In genomic region chr1:167344605-167345385, GRCh38 we compare ENCODE assay signal across 2 cellular contexts.
TF ChIP-seq lines count a peak whose summit lies in the region.

No MANE protein-coding gene starts in this region.

TF ChIP-seq in WTC11, 78 proteins besides CTCF, POLR2A, EP300 and RAD21 (continues in another document):
- no peak for TF ChIP-seq E2F1 (CRISPR knock-in tag; IDR thresholded peaks at IDR 0.05)
- no peak for TF ChIP-seq PRDM15 (CRISPR knock-in tag; IDR thresholded peaks at IDR 0.05)
- no peak for TF ChIP-seq ZNF281 (CRISPR knock-in tag; IDR thresholded peaks at IDR 0.05)
- no peak for TF ChIP-seq RORB (CRISPR knock-in tag; IDR thresholded peaks at IDR 0.05)
- no peak for TF ChIP-seq HMGA2 (CRISPR knock-in tag; IDR thresholded peaks at IDR 0.05)
- TF ChIP-seq ZNF317 (CRISPR knock-in tag; IDR thresholded peaks at IDR 0.05; ENCODE audit: borderline replicate concordance, low read depth): no peak
- no peak for TF ChIP-seq HMGXB4 (CRISPR knock-in tag; IDR thresholded peaks at IDR 0.05)
- TF ChIP-seq TCF7 (CRISPR knock-in tag; IDR thresholded peaks at IDR 0.05; ENCODE audit: low read depth): no peak
- TF ChIP-seq ZNF263 (CRISPR knock-in tag; IDR thresholded peaks at IDR 0.05; ENCODE audit: low read depth): no peak
- no peak for TF ChIP-seq ZNF425 (CRISPR knock-in tag; conservative IDR thresholded peaks at IDR 0.05)
- TF ChIP-seq JUN (CRISPR knock-in tag; IDR thresholded peaks at IDR 0.05): no peak
- TF ChIP-seq ZNF138 (CRISPR knock-in tag; conservative IDR thresholded peaks at IDR 0.05): no peak
- no peak for TF ChIP-seq FOXJ3 (CRISPR knock-in tag; IDR thresholded peaks at IDR 0.05; ENCODE audit: borderline replicate concordance)

TF ChIP-seq in SK-N-SH treated with all-trans-retinoic acid at 6 μM for 48 hours, 23 proteins besides CTCF, POLR2A, EP300 and RAD21 (continued from another document):
- no peak for TF ChIP-seq CSRNP3 (CRISPR knock-in tag; IDR thresholded peaks at IDR 0.05)
- no peak for TF ChIP-seq ISL1 (CRISPR knock-in tag; IDR thresholded peaks at IDR 0.05)
- TF ChIP-seq RARB (CRISPR knock-in tag; IDR thresholded peaks at IDR 0.05): no peak
- no peak for TF ChIP-seq CSDC2 (CRISPR knock-in tag; IDR thresholded peaks at IDR 0.05)
- no peak for TF ChIP-seq GLIS3 (CRISPR knock-in tag; IDR thresholded peaks at IDR 0.05)
- no peak for TF ChIP-seq POU6F1 (CRISPR knock-in tag; IDR thresholded peaks at IDR 0.05; ENCODE audit: borderline replicate concordance, low read depth)
- no peak for TF ChIP-seq ZNF565 (CRISPR knock-in tag; conservative IDR thresholded peaks at IDR 0.05; ENCODE audit: low read depth)
- TF ChIP-seq TSHZ2 (CRISPR knock-in tag; IDR thresholded peaks at IDR 0.05): no peak
- no peak for TF ChIP-seq ZC3H10 (CRISPR knock-in tag; IDR thresholded peaks at IDR 0.05)
- no peak for TF ChIP-seq ZNF8 (CRISPR knock-in tag; IDR thresholded peaks at IDR 0.05)
- no peak for TF ChIP-seq ZFP30 (CRISPR knock-in tag; IDR thresholded peaks at IDR 0.05)
- no peak for TF ChIP-seq PATZ1 (CRISPR knock-in tag; IDR thresholded peaks at IDR 0.05; ENCODE audit: borderline replicate concordance)
- TF ChIP-seq ARNTL (CRISPR knock-in tag; IDR thresholded peaks at IDR 0.05; ENCODE audit: borderline replicate concordance, low read depth): no peak
- no peak for TF ChIP-seq TCF4 (CRISPR knock-in tag; IDR thresholded peaks at IDR 0.05; ENCODE audit: borderline replicate concordance)
